In genomic region chr19:18488838-18489626, GRCh38 we compare ENCODE assay signal across 9 cellular contexts. TPM values are rescaled to one million over a fixed set of nuclear protein-coding genes. Genes with fewer than 3 reads are reported as not detected.
DNase-seq lines count a peak whose midpoint lies in the region; ATAC-seq and TF ChIP-seq lines count a peak whose summit lies in the region.
"Had no signal": no experiment of that assay in that cellular context is flagged by ENCODE, and none has a peak within 500 bp of the region (broad histone marks: within the 10 kb centered on the region; RNA-seq: fewer than 3 reads in every experiment).

No MANE protein-coding gene starts in this region.

- DNase-seq in NCI-H2227 (lab: John Stamatoyannopoulos, UW; ENCODE audit: unreplicated experiment): peak; percentile 4
- no peak for DNase-seq in NCI-H2227 treated with DMSO at 0.1 percent for 48 hours (lab: John Stamatoyannopoulos, UW)
- peak; percentile 78 for DNase-seq in SK-N-SH
- DNase-seq in heart right ventricle: peak in 1 of 2 donors; percentile 39
- DNase-seq in stomach: peak; percentile 63
- no peak for DNase-seq in activated T-cell treated with anti-CD3 and anti-CD28 coated beads, Interleukin-2, amount 50 U/mL, for 1 hour

- TF ChIP-seq RAD21 in SK-N-SH (IDR thresholded peaks at IDR 0.05; ENCODE audit: low read length): peak; percentile 65

- H3K27me3 ChIP-seq in SK-N-SH (ENCODE audit: insufficient read depth) (no peaks in the 10 kb centered on the region), heart right ventricle (no peaks in the 10 kb centered on the region), stomach (no peaks in the 10 kb centered on the region)
- H3K27me3 ChIP-seq: ovary had no signal

- TF ChIP-seq CTCF in SK-N-SH (IDR thresholded peaks at IDR 0.05): peak; percentile 26
- peak in 7 of 9 donors; percentile 17 to 51 (median 46) for TF ChIP-seq CTCF in heart right ventricle (IDR thresholded peaks at IDR 0.05)
- TF ChIP-seq CTCF in stomach (IDR thresholded peaks at IDR 0.05): peak in 4 of 7 experiments; percentile 5 to 52 (median 28)

- peaks cover 87% of the 10 kb centered on the region for H3K79me2 ChIP-seq in SK-N-SH (ENCODE audit: insufficient read depth)

- peak in 5 of 8 donors; percentile 15 to 57 (median 47) for ATAC-seq in heart right ventricle
- no peak for ATAC-seq in GM19452 (IDR thresholded peaks at IDR 0.05; ENCODE audit: unreplicated experiment)
- no peak for ATAC-seq in GM19324 (IDR thresholded peaks at IDR 0.05; ENCODE audit: low FRiP score, unreplicated experiment)

- H4K20me1 ChIP-seq in SK-N-SH (ENCODE audit: insufficient read depth): peaks cover 94% of the 10 kb centered on the region

- intact Hi-C loops in heart right ventricle (cut with DNase I) (no loop called here), stomach (cut with DNase I; ENCODE audit: low total_unique reads) (no loop called here)

- H3K4me1 ChIP-seq in SK-N-SH (ENCODE audit: control insufficient read depth in 1 of 2, insufficient read depth in 2 of 2, low read depth in 1 of 2, low read length in 1 of 2) (peaks cover 14 to 51% of the 10 kb centered on the region in 2 experiments; a peak in 2 of 4 replicates), heart right ventricle (peaks cover 31 to 84% (median 75%) of the 10 kb centered on the region in 9 donors), stomach (peaks cover 56 to 89% (median 76%) of the 10 kb centered on the region in 4 donors)

- CTCF ChIA-PET in SK-N-SH (lab: Yijun Ruan, JAX): interaction anchor here (0.6 to 4.7 kb wide), 23 partner anchors 9 to 1263 kb away, joined by 3 to 29 read pairs (median 6); partner anchors contain the start of genes ELL, FKBP8, KXD1 and OCEL1

- no peak for TF ChIP-seq POLR2A in stomach (IDR thresholded peaks at IDR 0.05)

- H3K27ac ChIP-seq in SK-N-SH (ENCODE audit: low read depth in 2 of 2, low read length in 1 of 2): no peak overlapping the region
- peak overlapping the region in 3 of 10 donors; percentile 15 to 31 (median 22) for H3K27ac ChIP-seq in heart right ventricle
- H3K27ac ChIP-seq in stomach: peak overlapping the region in 2 of 5 donors; percentile 8 to 46

- H3K9ac ChIP-seq in SK-N-SH: no peak overlapping the region

- no peak for TF ChIP-seq EP300 in SK-N-SH (IDR thresholded peaks at IDR 0.05; ENCODE audit: borderline replicate concordance in 1 of 2, low read depth in 1 of 2, low read length in 1 of 2)
- no peak for TF ChIP-seq EP300 in stomach (IDR thresholded peaks at IDR 0.05)

- POLR2A ChIA-PET in SK-N-SH (lab: Yijun Ruan, JAX): interaction anchor here (1.9 kb wide), 1 partner anchor 83 kb away, joined by 10 read pairs; the partner anchor contains the start of gene UBA52

- H2AFZ ChIP-seq in SK-N-SH (ENCODE audit: low read depth): no peak overlapping the region

- H3F3A ChIP-seq in SK-N-SH (replicated peaks; ENCODE audit: insufficient read depth): no peaks in the 10 kb centered on the region

- H3K9me2 ChIP-seq in SK-N-SH: no peaks in the 10 kb centered on the region

- 81% methylated on average over 16 of the region's 22 CpGs for WGBS in SK-N-SH (ENCODE audit: low lambda C conversion rate)
- 43 to 52% methylated on average over 22 of the region's 22 CpGs for WGBS in heart right ventricle, 2 donors
- WGBS in stomach, 5 donors: 34 to 56% (median 43%) methylated on average over 18 to 22 of the region's 22 CpGs

- H3K9me3 ChIP-seq in SK-N-SH (no peaks in the 10 kb centered on the region), heart right ventricle (no peaks in the 10 kb centered on the region), stomach (no peaks in the 10 kb centered on the region)
- H3K9me3 ChIP-seq: ovary had no signal

- H3K4me3 ChIP-seq in SK-N-SH (ENCODE audit: low read depth in 2 of 2, low read length in 1 of 2) (no peak overlapping the region), heart right ventricle (no peak overlapping the region), stomach (no peak overlapping the region)
- H3K4me3 ChIP-seq: ovary had no signal

- no peak overlapping the region for H3K4me2 ChIP-seq in SK-N-SH

- no peaks in the 10 kb centered on the region for H3K36me3 ChIP-seq in SK-N-SH (replicated peaks in 1 of 2; ENCODE audit: control insufficient read depth in 1 of 2, insufficient read depth in 2 of 2, low read length in 1 of 2)
- no peaks in the 10 kb centered on the region for H3K36me3 ChIP-seq in heart right ventricle
- H3K36me3 ChIP-seq in stomach: no peaks in the 10 kb centered on the region
- H3K36me3 ChIP-seq: ovary had no signal

TF ChIP-seq in SK-N-SH, 30 proteins besides CTCF, POLR2A, EP300 and RAD21:
- TF ChIP-seq SMC3 (IDR thresholded peaks at IDR 0.05; ENCODE audit: low read depth, low read length) (peak; percentile 41; the same call in 1 of the 2 replicates), USF2 (IDR thresholded peaks at IDR 0.05; ENCODE audit: borderline replicate concordance, low read depth, low read length) (no peak)

RNA-seq across cellular contexts. Expression of gene ELL, which starts 32.8 kb away (rescaled TPM):
- 3.6 and 7.4 TPM in 2 replicates for polyA plus RNA-seq in SK-N-SH (2012; rRNA removed)
- 2.6 and 4.0 TPM in 2 replicates for polyA plus RNA-seq in SK-N-SH (2012; cell fraction: cytosol; rRNA removed)
- 13.5 and 16.6 TPM in 2 replicates for polyA plus RNA-seq in SK-N-SH (2012; cell fraction: nucleus; rRNA removed)
- total RNA-seq in heart right ventricle: 10 to 100 TPM in 2 of 10 donors, 1 to 10 TPM in 8; 5.7 to 13.1 (median 7.5) TPM
- 1 to 10 TPM; 4.0 to 6.7 TPM for polyA plus RNA-seq in heart right ventricle
- 10 to 100 TPM in 3 of 5 donors, 1 to 10 TPM in 2; 8.0 to 88.7 (median 13.5) TPM for total RNA-seq in stomach
- polyA plus RNA-seq in stomach: 10 to 100 TPM in 1 of 3 donors, 1 to 10 TPM in 2; 4.1 to 12.7 (median 8.1) TPM

RNA-seq across cellular contexts. Expression of gene ISYNA1, which starts 51.1 kb away (rescaled TPM):
- polyA plus RNA-seq in SK-N-SH (2012; rRNA removed): 48.0 and 49.4 TPM in 2 replicates
- polyA plus RNA-seq in SK-N-SH (2012; cell fraction: cytosol; rRNA removed): 10.9 and 17.3 TPM in 2 replicates
- 216 and 280 TPM in 2 replicates for polyA plus RNA-seq in SK-N-SH (2012; cell fraction: nucleus; rRNA removed)
- 10 to 100 TPM; 12.6 to 40.7 (median 18.0) TPM for total RNA-seq in heart right ventricle
- polyA plus RNA-seq in heart right ventricle: 100 to 1,000 TPM in 1 of 2 donors, 10 to 100 TPM in 1; 21.4 to 137 TPM
- 10 to 100 TPM in 4 of 5 donors, 1 to 10 TPM in 1; 7.8 to 47.3 (median 15.8) TPM for total RNA-seq in stomach
- polyA plus RNA-seq in stomach: 10 to 100 TPM in 2 of 3 donors, 1 to 10 TPM in 1; 9.5 to 39.7 (median 15.0) TPM

RNA-seq across cellular contexts. Expression of gene FKBP8, which starts 54.3 kb away (rescaled TPM):
- 227 and 273 TPM in 2 replicates for polyA plus RNA-seq in SK-N-SH (2012; rRNA removed)
- 115 and 179 TPM in 2 replicates for polyA plus RNA-seq in SK-N-SH (2012; cell fraction: cytosol; rRNA removed)
- polyA plus RNA-seq in SK-N-SH (2012; cell fraction: nucleus; rRNA removed): 311 and 413 TPM in 2 replicates
- 100 to 1,000 TPM; 132 to 196 (median 151) TPM for total RNA-seq in heart right ventricle
- polyA plus RNA-seq in heart right ventricle: 100 to 1,000 TPM; 153 to 308 TPM
- total RNA-seq in stomach: 100 to 1,000 TPM in 4 of 5 donors, 10 to 100 TPM in 1; 87.8 to 819 (median 197) TPM
- 100 to 1,000 TPM; 157 to 254 (median 249) TPM for polyA plus RNA-seq in stomach

Comparison
In these comparisons a context has a peak if more than half of its experiments do, and no peak if none do; other contexts are left out.
1. DNase-seq: peak in NCI-H2227 (single experiment), SK-N-SH (single experiment) and stomach (single experiment); none in NCI-H2227 treated with DMSO at 0.1 percent for 48 hours (single experiment) and activated T-cell treated with anti-CD3 and anti-CD28 coated beads, Interleukin-2, amount 50 U/mL, for 1 hour (single experiment).
2. ATAC-seq: peak in heart right ventricle (5 of 8); none in GM19452 (single experiment) and GM19324 (single experiment).
3. Peak in every context shown above with its lines, with median percentiles within 50 percentile points of each other: CTCF ChIP-seq.